ENCODE assay signal across 12 cellular contexts in the genomic region with DNA sequence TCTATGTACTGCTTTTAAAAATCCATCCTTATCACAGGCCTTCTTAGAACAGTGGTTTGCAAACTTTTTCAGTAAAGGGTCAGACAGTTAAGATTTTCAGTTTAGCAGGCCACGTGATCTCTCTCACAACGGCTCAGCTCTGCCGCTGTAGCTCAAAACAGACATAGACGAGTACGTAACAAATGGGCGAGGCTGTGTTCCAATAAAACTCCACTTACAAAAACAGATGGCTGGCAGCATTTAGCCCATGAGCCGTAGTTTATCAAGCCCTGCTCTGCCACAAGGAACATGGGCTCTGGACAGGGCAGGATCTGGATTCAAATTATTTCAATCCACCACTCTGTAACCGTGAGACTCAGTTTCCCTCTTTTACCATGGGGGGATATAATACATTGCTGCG.
DNase-seq lines count a peak whose midpoint lies in the region; TF ChIP-seq lines count a peak whose summit lies in the region.
"Had no signal": no experiment of that assay in that cellular context is flagged by ENCODE, and none has a peak within 500 bp of the region (broad histone marks: within the 10 kb centered on the region; RNA-seq: fewer than 3 reads in every experiment).

No MANE protein-coding gene starts in this region.

- no peak overlapping the region for H3K4me3 ChIP-seq in AG10803 (ENCODE audit: low read length)
- no peak overlapping the region for H3K4me3 ChIP-seq in fibroblast of villous mesenchyme (ENCODE audit: low read depth, low read length)
- no peak overlapping the region for H3K4me3 ChIP-seq in prostate gland

- TF ChIP-seq POLR2A in prostate gland (IDR thresholded peaks at IDR 0.05) = no peak

- WGBS in prostate gland = 31% methylated on average over 9 of the region's 9 CpGs

- no peak for TF ChIP-seq CTCF in AG10803 (conservative IDR thresholded peaks at IDR 0.05; ENCODE audit: low read length)
- no peak for TF ChIP-seq CTCF in fibroblast of villous mesenchyme (IDR thresholded peaks at IDR 0.05; ENCODE audit: insufficient read depth, low read depth, low read length)
- no peak for TF ChIP-seq CTCF in prostate gland (IDR thresholded peaks at IDR 0.05)

- H3K36me3 ChIP-seq in prostate gland = no peaks in the 10 kb centered on the region

- H3K4me1 ChIP-seq in prostate gland (replicated peaks) = no peaks in the 10 kb centered on the region

- no peaks in the 10 kb centered on the region for H3K27me3 ChIP-seq in prostate gland (replicated peaks; ENCODE audit: insufficient read depth)

- H3K9me3 ChIP-seq in prostate gland = no peaks in the 10 kb centered on the region

- H3K27ac ChIP-seq in prostate gland = peak overlapping the region; percentile 63 to 70

- DNase-seq in AG10803 (ENCODE audit: low read depth) (peak; percentile 57), NCI-H446 (lab: John Stamatoyannopoulos, UW) (peak; percentile 12 to 51), fibroblast of villous mesenchyme (ENCODE audit: low read depth) (peak; percentile 84), prostate gland (ENCODE audit: low spot score) (peak; percentile 70), GM19240 (ENCODE audit: insufficient read length, low spot score) (no peak), putamen (ENCODE audit: low spot score) (no peak), NCI-H345 (lab: John Stamatoyannopoulos, UW) (no peak), NCI-H2107 treated with DMSO at 0.1 percent for 48 hours (lab: John Stamatoyannopoulos, UW; ENCODE audit: unreplicated experiment) (no peak)
- DNase-seq: erythroblast; Kasumi-1; NCI-H2107; stimulated activated CD4-positive, alpha-beta T cell treated with anti-CD3 and anti-CD28 coated beads, Interleukin-12 subunit alpha, Interleukin-12 subunit beta, amount 100 ng/mL, for 4 hours had no signal

- intact Hi-C loops in prostate gland (cut with DNase I) = no loop called here

Comparison
In these comparisons a context has a peak if more than half of its experiments do, and no peak if none do; other contexts are left out.
1. DNase-seq: peak in AG10803 (single experiment), NCI-H446 (2 of 2), fibroblast of villous mesenchyme (single experiment) and prostate gland (single experiment); none in GM19240 (single experiment), putamen (single experiment), NCI-H345 (single experiment) and NCI-H2107 treated with DMSO at 0.1 percent for 48 hours (single experiment).